In the genomic region with DNA sequence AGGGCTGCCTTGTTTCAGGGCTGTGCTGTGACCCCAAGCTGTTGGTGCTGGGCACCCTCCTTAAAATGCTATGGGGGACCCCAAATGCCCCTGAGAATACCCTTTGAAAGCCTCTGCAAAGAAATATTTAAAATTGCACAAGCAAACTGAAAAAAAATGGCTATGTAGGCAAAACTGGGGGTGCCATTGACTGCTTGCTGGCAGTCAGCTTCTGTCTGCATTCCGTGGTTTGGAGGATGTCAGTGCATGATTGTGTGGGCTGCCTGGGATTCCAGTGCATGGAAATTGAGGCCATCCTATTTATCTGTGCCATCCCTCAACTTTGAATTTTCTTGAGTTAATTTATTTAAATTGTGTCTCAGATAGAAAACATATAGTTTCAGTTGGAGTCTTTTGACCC, we compare ENCODE assay signal across 23 cellular contexts.
A peak's percentile ranks its signal among the peaks of the same experiment; 100 is the strongest.
DNase-seq lines count a peak whose midpoint lies in the region; ATAC-seq, FAIRE-seq and TF ChIP-seq lines count a peak whose summit lies in the region.
"Had no signal": no experiment of that assay in that cellular context is flagged by ENCODE, and none has a peak within 500 bp of the region (broad histone marks: within the 10 kb centered on the region; RNA-seq: fewer than 3 reads in every experiment).

No MANE protein-coding gene starts in this region.

- no peak overlapping the region for H2AFZ ChIP-seq in astrocyte (ENCODE audit: low read depth, low read length)
- H2AFZ ChIP-seq: hepatocyte, neural progenitor cell had no signal

- H3K4me3 Mint-ChIP-seq in astrocyte (ENCODE audit: unreplicated experiment), result no peak overlapping the region
- H3K4me3 Mint-ChIP-seq in type B pancreatic cell, result no peak overlapping the region
- H3K4me3 Mint-ChIP-seq in activated T-helper 2 cell treated with anti-CD3 and anti-CD28 coated beads, Interferon-gamma antibody, Interleukin-2, Interleukin-4, amounts not matched to agents 10 μg/mL and 5 μg/mL and 100 μg/mL, durations not matched to agents 14 hours and 24 hours and 36 hours (ENCODE audit: low read depth), result no peak overlapping the region
- H3K4me3 Mint-ChIP-seq: activated T-helper 1 cell treated with anti-CD3 and anti-CD28 coated beads, Interleukin-12 subunit alpha, Interleukin-12 subunit beta, Interleukin-2, Interleukin-4 antibody, amounts not matched to agents 30 ng/mL and 10 ng/mL and 1 ng/mL, durations not matched to agents 14 hours and 24 hours and 36 hours; neural progenitor cell had no signal

- H3K9me3 Mint-ChIP-seq in astrocyte (ENCODE audit: unreplicated experiment) (peaks cover 10% of the 10 kb centered on the region), type B pancreatic cell (peaks cover 9% of the 10 kb centered on the region)
- H3K9me3 Mint-ChIP-seq in activated T-helper 2 cell treated with anti-CD3 and anti-CD28 coated beads, Interferon-gamma antibody, Interleukin-2, Interleukin-4, amounts not matched to agents 10 μg/mL and 5 μg/mL and 100 μg/mL, durations not matched to agents 14 hours and 24 hours and 36 hours, result peaks cover 9% of the 10 kb centered on the region
- H3K9me3 Mint-ChIP-seq: activated T-helper 1 cell treated with anti-CD3 and anti-CD28 coated beads, Interleukin-12 subunit alpha, Interleukin-12 subunit beta, Interleukin-2, Interleukin-4 antibody, amounts not matched to agents 30 ng/mL and 10 ng/mL and 1 ng/mL, durations not matched to agents 14 hours and 24 hours and 36 hours had no signal

- no peak for ATAC-seq in right cardiac atrium
- ATAC-seq in GM18909 (IDR thresholded peaks at IDR 0.05; ENCODE audit: poor library complexity, unreplicated experiment), result no peak
- ATAC-seq: HCT116 had no signal

- peaks cover 35% of the 10 kb centered on the region for H3K79me2 ChIP-seq in astrocyte (ENCODE audit: insufficient read depth, low read length)
- H3K79me2 ChIP-seq: hepatocyte had no signal

- no peak for FAIRE-seq in astrocyte (lab: Jason Lieb, UNC)
- FAIRE-seq: A204.1 had no signal

- DNase-seq in right atrium auricular region (ENCODE audit: low spot score) (peak; percentile 21), right cardiac atrium (no peak), astrocyte (ENCODE audit: low read depth) (peak; percentile 62), iris pigment epithelial cell (ENCODE audit: low read depth) (peak; percentile 56), type B pancreatic cell (ENCODE audit: extremely low spot score, unreplicated experiment) (peak; percentile 20)
- DNase-seq in activated T-helper 2 cell treated with anti-CD3 and anti-CD28 coated beads, Interferon-gamma antibody, Interleukin-2, Interleukin-4, amounts not matched to agents 10 μg/mL and 5 μg/mL and 100 μg/mL, durations not matched to agents 14 hours and 24 hours and 36 hours (ENCODE audit: low spot score), result no peak
- DNase-seq in stimulated activated CD4-positive, alpha-beta T cell treated with anti-CD3 and anti-CD28 coated beads, Interleukin-15, amount 100 ng/mL, for 24 hours, result no peak
- DNase-seq: activated CD4-positive, CD25-positive, alpha-beta regulatory T cell; cerebellar nuclear complex; DMS53; effector CD8-positive, alpha-beta T cell; midbrain; NCI-H1092 treated with DMSO at 0.1 percent for 48 hours; retina; stimulated activated naive CD4-positive, alpha-beta T cell treated with Interleukin-2 at 50 U/mL for 16 hours had no signal

- WGBS in right cardiac atrium, result 68% methylated on average over 1 of the region's 1 CpG

- H3K27me3 ChIP-seq in right atrium auricular region, result no peaks in the 10 kb centered on the region
- H3K27me3 ChIP-seq in right cardiac atrium (ENCODE audit: control insufficient read depth, insufficient read depth), result no peaks in the 10 kb centered on the region
- no peaks in the 10 kb centered on the region for H3K27me3 ChIP-seq in astrocyte (ENCODE audit: insufficient read depth, low read length)
- H3K27me3 ChIP-seq: hepatocyte, neural progenitor cell, upper lobe of left lung had no signal

- peaks cover 0 to 8% of the 10 kb centered on the region in 2 donors for H3K9me3 ChIP-seq in right atrium auricular region
- no peaks in the 10 kb centered on the region for H3K9me3 ChIP-seq in right cardiac atrium (ENCODE audit: control insufficient read depth, low read length)
- peaks cover 3% of the 10 kb centered on the region for H3K9me3 ChIP-seq in astrocyte (ENCODE audit: insufficient read depth, low read depth, low read length)

- H3K27ac Mint-ChIP-seq in astrocyte (ENCODE audit: unreplicated experiment) (peak overlapping the region; percentile 95), type B pancreatic cell (no peak overlapping the region)
- H3K27ac Mint-ChIP-seq in activated T-helper 2 cell treated with anti-CD3 and anti-CD28 coated beads, Interferon-gamma antibody, Interleukin-2, Interleukin-4, amounts not matched to agents 10 μg/mL and 5 μg/mL and 100 μg/mL, durations not matched to agents 14 hours and 24 hours and 36 hours, result no peak overlapping the region
- H3K27ac Mint-ChIP-seq: activated T-helper 1 cell treated with anti-CD3 and anti-CD28 coated beads, Interleukin-12 subunit alpha, Interleukin-12 subunit beta, Interleukin-2, Interleukin-4 antibody, amounts not matched to agents 30 ng/mL and 10 ng/mL and 1 ng/mL, durations not matched to agents 14 hours and 24 hours and 36 hours; neural progenitor cell had no signal

- H3K9ac ChIP-seq in astrocyte (ENCODE audit: low read length), result no peak overlapping the region
- H3K9ac ChIP-seq: KMS-11, neural progenitor cell had no signal

- H3K27me3 Mint-ChIP-seq in astrocyte (ENCODE audit: low read depth, unreplicated experiment) (no peaks in the 10 kb centered on the region), type B pancreatic cell (peaks cover 6% of the 10 kb centered on the region)
- H3K27me3 Mint-ChIP-seq in activated T-helper 2 cell treated with anti-CD3 and anti-CD28 coated beads, Interferon-gamma antibody, Interleukin-2, Interleukin-4, amounts not matched to agents 10 μg/mL and 5 μg/mL and 100 μg/mL, durations not matched to agents 14 hours and 24 hours and 36 hours (ENCODE audit: low read depth), result no peaks in the 10 kb centered on the region

- H3K27ac ChIP-seq in right atrium auricular region, result no peak overlapping the region
- no peak overlapping the region for H3K27ac ChIP-seq in right cardiac atrium (ENCODE audit: low read length)
- no peak overlapping the region for H3K27ac ChIP-seq in astrocyte (ENCODE audit: low read depth, low read length)
- H3K27ac ChIP-seq: hepatocyte, KMS-11, neural progenitor cell, upper lobe of left lung had no signal

- intact Hi-C loops in right cardiac atrium (cut with DNase I), result no loop called here
- intact Hi-C loops in activated T-helper 2 cell treated with anti-CD3 and anti-CD28 coated beads, Interferon-gamma antibody, Interleukin-2, Interleukin-4, amounts not matched to agents 10 μg/mL and 5 μg/mL and 100 μg/mL, durations not matched to agents 14 hours and 24 hours and 36 hours (cut with micrococcal nuclease), result no loop called here

- H3K36me3 ChIP-seq in right atrium auricular region (no peaks in the 10 kb centered on the region), astrocyte (ENCODE audit: insufficient read depth, low read length) (peaks cover 8% of the 10 kb centered on the region)
- H3K36me3 ChIP-seq: neural progenitor cell, upper lobe of left lung had no signal

- H3K4me1 Mint-ChIP-seq in astrocyte (ENCODE audit: low read depth, unreplicated experiment) (peaks cover 23% of the 10 kb centered on the region), type B pancreatic cell (ENCODE audit: unreplicated experiment) (no peaks in the 10 kb centered on the region)
- H3K4me1 Mint-ChIP-seq in activated T-helper 2 cell treated with anti-CD3 and anti-CD28 coated beads, Interferon-gamma antibody, Interleukin-2, Interleukin-4, amounts not matched to agents 10 μg/mL and 5 μg/mL and 100 μg/mL, durations not matched to agents 14 hours and 24 hours and 36 hours (ENCODE audit: low read depth), result no peaks in the 10 kb centered on the region
- H3K4me1 Mint-ChIP-seq: neural progenitor cell had no signal

- H3K36me3 Mint-ChIP-seq in astrocyte (ENCODE audit: low read depth, unreplicated experiment) (peaks cover 11% of the 10 kb centered on the region), type B pancreatic cell (no peaks in the 10 kb centered on the region)
- H3K36me3 Mint-ChIP-seq in activated T-helper 2 cell treated with anti-CD3 and anti-CD28 coated beads, Interferon-gamma antibody, Interleukin-2, Interleukin-4, amounts not matched to agents 10 μg/mL and 5 μg/mL and 100 μg/mL, durations not matched to agents 14 hours and 24 hours and 36 hours (ENCODE audit: low read depth), result no peaks in the 10 kb centered on the region
- H3K36me3 Mint-ChIP-seq: neural progenitor cell had no signal

- H3K4me3 ChIP-seq in right atrium auricular region, result no peak overlapping the region
- no peak overlapping the region for H3K4me3 ChIP-seq in right cardiac atrium (ENCODE audit: low read length)
- no peak overlapping the region for H3K4me3 ChIP-seq in astrocyte (ENCODE audit: insufficient read depth, low read depth, low read length)
- H3K4me3 ChIP-seq: hepatocyte, neural progenitor cell, upper lobe of left lung had no signal

- no peak overlapping the region for H3K4me2 ChIP-seq in astrocyte (ENCODE audit: low read length)
- H3K4me2 ChIP-seq: hepatocyte, KMS-11, neural progenitor cell had no signal

- no peaks in the 10 kb centered on the region for H3K4me1 ChIP-seq in right atrium auricular region
- no peaks in the 10 kb centered on the region for H3K4me1 ChIP-seq in right cardiac atrium (ENCODE audit: control insufficient read depth, insufficient read depth, low read length)
- peaks cover 7% of the 10 kb centered on the region for H3K4me1 ChIP-seq in astrocyte (ENCODE audit: insufficient read depth, low read length)
- H3K4me1 ChIP-seq: neural progenitor cell, upper lobe of left lung had no signal

- peaks cover 72% of the 10 kb centered on the region for H4K20me1 ChIP-seq in astrocyte (ENCODE audit: insufficient read depth, low read length)

- TF ChIP-seq CTCF in right atrium auricular region (IDR thresholded peaks at IDR 0.05) (no peak), astrocyte (IDR thresholded peaks at IDR 0.05; ENCODE audit: insufficient read depth, low read depth, low read length) (no peak), type B pancreatic cell (conservative IDR thresholded peaks at IDR 0.05) (no peak)

Comparison
In these comparisons a context has a peak if more than half of its experiments do, and no peak if none do; other contexts are left out.
1. DNase-seq: peak in right atrium auricular region (single experiment), astrocyte (single experiment), iris pigment epithelial cell (single experiment) and type B pancreatic cell (single experiment); none in right cardiac atrium (0 of 3), activated T-helper 2 cell treated with anti-CD3 and anti-CD28 coated beads, Interferon-gamma antibody, Interleukin-2, Interleukin-4, amounts not matched to agents 10 μg/mL and 5 μg/mL and 100 μg/mL, durations not matched to agents 14 hours and 24 hours and 36 hours (single experiment) and stimulated activated CD4-positive, alpha-beta T cell treated with anti-CD3 and anti-CD28 coated beads, Interleukin-15, amount 100 ng/mL, for 24 hours (single experiment).